Comparison of ENCODE assay signal across 30 cellular contexts in the genomic region with DNA sequence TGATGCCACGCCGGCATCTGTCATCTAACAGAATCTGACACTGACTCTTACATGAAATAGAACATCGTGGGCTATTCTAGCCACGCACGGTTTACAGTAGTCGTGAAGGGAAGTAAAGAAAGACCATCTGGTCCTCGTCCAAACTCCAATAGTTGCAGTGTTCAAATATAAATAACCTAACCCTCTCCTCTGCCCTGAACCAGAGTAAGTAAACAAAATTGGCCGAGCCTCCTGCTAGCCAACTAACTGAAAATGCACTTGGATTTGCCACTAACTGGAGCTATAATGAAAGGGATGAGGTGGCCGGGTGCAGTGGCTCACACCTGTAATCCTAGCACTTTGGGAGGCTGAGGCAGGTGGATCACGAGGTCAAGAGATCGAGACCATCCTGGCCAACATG. TPM values are rescaled to one million over a fixed set of nuclear protein-coding genes. Genes with fewer than 3 reads are reported as not detected.
DNase-seq lines count a peak whose midpoint lies in the region; ATAC-seq and TF ChIP-seq lines count a peak whose summit lies in the region.
"Had no signal": no experiment of that assay in that cellular context is flagged by ENCODE, and none has a peak within 500 bp of the region (broad histone marks: within the 10 kb centered on the region; RNA-seq: fewer than 3 reads in every experiment).

No MANE protein-coding gene starts in this region.

- H3K27ac ChIP-seq in CD4-positive, CD25-positive, alpha-beta regulatory T cell (ENCODE audit: insufficient read depth, low read length, poor library complexity, severe bottlenecking): no peak overlapping the region
- H3K27ac ChIP-seq in osteoblast (ENCODE audit: low read depth, low read length): no peak overlapping the region
- H3K27ac ChIP-seq: ascending aorta, BLaER1, colonic mucosa, epithelial cell of prostate, hepatocyte, ovary, WERI-Rb-1 had no signal

- no peak for TF ChIP-seq CTCF in osteocyte (IDR thresholded peaks at IDR 0.05)
- TF ChIP-seq CTCF in osteoblast (IDR thresholded peaks at IDR 0.05; ENCODE audit: extremely low read depth, low read depth, low read length): no peak

- no peaks in the 10 kb centered on the region for H3K9me3 ChIP-seq in CD4-positive, CD25-positive, alpha-beta regulatory T cell (ENCODE audit: control insufficient read depth in 2 of 2, low read length in 2 of 2)
- no peaks in the 10 kb centered on the region for H3K9me3 ChIP-seq in osteoblast (ENCODE audit: low read depth, low read length)
- H3K9me3 ChIP-seq: ascending aorta, BLaER1, colonic mucosa, ovary had no signal

- peaks cover 76% of the 10 kb centered on the region for H3K4me1 Mint-ChIP-seq in activated T-cell treated with anti-CD3 and anti-CD28 coated beads, Interleukin-2, amount 50 U/mL, for 24 hours (ENCODE audit: low read depth)
- H3K4me1 Mint-ChIP-seq in activated T-cell treated with anti-CD3 and anti-CD28 coated beads, Interleukin-2, amount 50 U/mL, for 4 hours (ENCODE audit: low read depth): peaks cover 56% of the 10 kb centered on the region
- H3K4me1 Mint-ChIP-seq in CD4-positive, CD25-positive, alpha-beta regulatory T cell: peaks cover 20 to 76% (median 40%) of the 10 kb centered on the region in 4 donors
- peaks cover 81 to 85% (median 83%) of the 10 kb centered on the region in 3 donors for H3K4me1 Mint-ChIP-seq in T-cell
- peaks cover 60% of the 10 kb centered on the region for H3K4me1 Mint-ChIP-seq in central memory CD8-positive, alpha-beta T cell
- no peaks in the 10 kb centered on the region for H3K4me1 Mint-ChIP-seq in osteocyte (ENCODE audit: unreplicated experiment)
- H3K4me1 Mint-ChIP-seq: nephron progenitor cell had no signal

- H2AFZ ChIP-seq in osteoblast (ENCODE audit: low read length): no peak overlapping the region
- H2AFZ ChIP-seq: hepatocyte had no signal

- no peaks in the 10 kb centered on the region for H3K27me3 Mint-ChIP-seq in activated T-cell treated with anti-CD3 and anti-CD28 coated beads, Interleukin-2, amount 50 U/mL, for 24 hours
- H3K27me3 Mint-ChIP-seq in activated T-cell treated with anti-CD3 and anti-CD28 coated beads, Interleukin-2, amount 50 U/mL, for 4 hours (ENCODE audit: low read depth): no peaks in the 10 kb centered on the region
- no peaks in the 10 kb centered on the region for H3K27me3 Mint-ChIP-seq in CD4-positive, CD25-positive, alpha-beta regulatory T cell
- no peaks in the 10 kb centered on the region for H3K27me3 Mint-ChIP-seq in T-cell
- H3K27me3 Mint-ChIP-seq in central memory CD8-positive, alpha-beta T cell: no peaks in the 10 kb centered on the region
- no peaks in the 10 kb centered on the region for H3K27me3 Mint-ChIP-seq in osteocyte (ENCODE audit: unreplicated experiment)
- H3K27me3 Mint-ChIP-seq: activated naive CD8-positive, alpha-beta T cell treated with anti-CD3 and anti-CD28 coated beads, Interleukin-2, amount 10 ng/mL, durations not matched to agents 7 days and 5 days; IgD-negative memory B cell; stimulated activated naive B cell treated with anti-CD40 and anti-IgM and Interleukin-4, amounts not matched to agents 10 μg/mL and 1 μg/mL and 100 μg/mL, for 72 hours; type B pancreatic cell had no signal

- no peak overlapping the region for H3K4me3 Mint-ChIP-seq in activated T-cell treated with anti-CD3 and anti-CD28 coated beads, Interleukin-2, amount 50 U/mL, for 24 hours
- no peak overlapping the region for H3K4me3 Mint-ChIP-seq in activated T-cell treated with anti-CD3 and anti-CD28 coated beads, Interleukin-2, amount 50 U/mL, for 4 hours
- peak overlapping the region in 1 of 4 donors; percentile 35 for H3K4me3 Mint-ChIP-seq in CD4-positive, CD25-positive, alpha-beta regulatory T cell
- H3K4me3 Mint-ChIP-seq in T-cell (no peak overlapping the region), osteocyte (ENCODE audit: unreplicated experiment) (no peak overlapping the region)
- no peak overlapping the region for H3K4me3 Mint-ChIP-seq in central memory CD8-positive, alpha-beta T cell
- H3K4me3 Mint-ChIP-seq: activated naive CD8-positive, alpha-beta T cell treated with anti-CD3 and anti-CD28 coated beads, Interleukin-2, amount 10 ng/mL, durations not matched to agents 7 days and 5 days; nephron progenitor cell; stimulated activated naive B cell treated with anti-CD40 and anti-IgM and Interleukin-4, amounts not matched to agents 10 μg/mL and 1 μg/mL and 100 μg/mL, for 72 hours; type B pancreatic cell had no signal

- no peak overlapping the region for H3K4me3 ChIP-seq in CD4-positive, CD25-positive, alpha-beta regulatory T cell (ENCODE audit: low read depth, low read length)
- H3K4me3 ChIP-seq in osteoblast (ENCODE audit: insufficient read depth, low read length): no peak overlapping the region
- H3K4me3 ChIP-seq: ascending aorta, BLaER1, colonic mucosa, hepatocyte, lung, ovary had no signal

- H4K20me1 ChIP-seq in osteoblast (ENCODE audit: insufficient read depth, low read length): no peaks in the 10 kb centered on the region

- POLR2A ChIA-PET in T-cell (lab: Charles Lee): interaction anchor here (0.5 to 1.9 kb wide), 4 partner anchors 9 to 40 kb away, joined by 3 to 7 read pairs (median 4); no protein-coding TSS in a partner anchor

- H3K27me3 ChIP-seq in CD4-positive, CD25-positive, alpha-beta regulatory T cell (ENCODE audit: control insufficient read depth, insufficient read depth, low read length): no peaks in the 10 kb centered on the region
- H3K27me3 ChIP-seq in osteoblast (ENCODE audit: insufficient read depth, low read length): no peaks in the 10 kb centered on the region
- H3K27me3 ChIP-seq: ascending aorta, BLaER1, colonic mucosa, hepatocyte, ovary had no signal

- peaks cover 19% of the 10 kb centered on the region for H3K4me1 ChIP-seq in CD4-positive, CD25-positive, alpha-beta regulatory T cell (ENCODE audit: control insufficient read depth, insufficient read depth, low read length, poor library complexity, severe bottlenecking)
- peaks cover 9% of the 10 kb centered on the region for H3K4me1 ChIP-seq in osteoblast (ENCODE audit: insufficient read depth, low read length)
- H3K4me1 ChIP-seq: ascending aorta, colonic mucosa had no signal

- ATAC-seq in activated T-cell treated with anti-CD3 and anti-CD28 coated beads, Interleukin-2, amount 50 U/mL, for 4 hours: no peak
- no peak for ATAC-seq in CD4-positive, CD25-positive, alpha-beta regulatory T cell (ENCODE audit: low read depth in 2 of 2)
- ATAC-seq in T-cell (replicated peaks in 1 of 4): no peak
- ATAC-seq in central memory CD8-positive, alpha-beta T cell (replicated peaks; ENCODE audit: extremely low read depth, poor library complexity, severe bottlenecking): no peak
- ATAC-seq: Right ventricle myocardium inferior; SK-N-SH treated with all-trans-retinoic acid at 6 μM for 48 hours; stimulated activated naive B cell treated with anti-CD40 and anti-IgM and Interleukin-4, amounts not matched to agents 10 μg/mL and 1 μg/mL and 100 μg/mL, for 72 hours had no signal

- peaks cover 94% of the 10 kb centered on the region for H3K36me3 Mint-ChIP-seq in activated T-cell treated with anti-CD3 and anti-CD28 coated beads, Interleukin-2, amount 50 U/mL, for 24 hours (ENCODE audit: low read depth)
- peaks cover 78% of the 10 kb centered on the region for H3K36me3 Mint-ChIP-seq in activated T-cell treated with anti-CD3 and anti-CD28 coated beads, Interleukin-2, amount 50 U/mL, for 4 hours (ENCODE audit: insufficient read depth)
- H3K36me3 Mint-ChIP-seq in CD4-positive, CD25-positive, alpha-beta regulatory T cell: peaks cover 73% of the 10 kb centered on the region
- H3K36me3 Mint-ChIP-seq in T-cell: peaks cover 80% of the 10 kb centered on the region
- H3K36me3 Mint-ChIP-seq in central memory CD8-positive, alpha-beta T cell (ENCODE audit: insufficient read depth): peaks cover 90% of the 10 kb centered on the region
- H3K36me3 Mint-ChIP-seq in osteocyte (ENCODE audit: unreplicated experiment): peaks cover 69% of the 10 kb centered on the region

- DNase-seq in activated T-cell treated with anti-CD3 and anti-CD28 coated beads, Interleukin-2, amount 50 U/mL, for 24 hours: no peak
- no peak for DNase-seq in activated T-cell treated with anti-CD3 and anti-CD28 coated beads, Interleukin-2, amount 50 U/mL, for 4 hours
- no peak for DNase-seq in CD4-positive, CD25-positive, alpha-beta regulatory T cell
- no peak for DNase-seq in T-cell
- no peak for DNase-seq in central memory CD8-positive, alpha-beta T cell (ENCODE audit: low spot score in 2 of 2)
- no peak for DNase-seq in osteocyte (ENCODE audit: extremely low spot score, unreplicated experiment)
- DNase-seq in cortex of kidney (lab: John Stamatoyannopoulos, UW): no peak
- DNase-seq in osteoblast (ENCODE audit: insufficient read length, low spot score, missing footprints): no peak
- DNase-seq: activated naive CD8-positive, alpha-beta T cell treated with anti-CD3 and anti-CD28 coated beads, Interleukin-2, amount 10 ng/mL, durations not matched to agents 7 days and 5 days; colonic mucosa; DMS79; effector CD8-positive, alpha-beta T cell; HCEC 1CT; kidney glomerular epithelial cell; NCI-H1436 treated with DMSO at 0.1 percent for 48 hours; NCI-H345; nephron progenitor cell; ovary; stimulated activated naive B cell treated with anti-CD40 and anti-IgM and Interleukin-4, amounts not matched to agents 10 μg/mL and 1 μg/mL and 100 μg/mL, for 72 hours; T1000; WERI-Rb-1 had no signal

- no peaks in the 10 kb centered on the region for H3K9me3 Mint-ChIP-seq in activated T-cell treated with anti-CD3 and anti-CD28 coated beads, Interleukin-2, amount 50 U/mL, for 24 hours
- no peaks in the 10 kb centered on the region for H3K9me3 Mint-ChIP-seq in activated T-cell treated with anti-CD3 and anti-CD28 coated beads, Interleukin-2, amount 50 U/mL, for 4 hours
- H3K9me3 Mint-ChIP-seq in CD4-positive, CD25-positive, alpha-beta regulatory T cell: no peaks in the 10 kb centered on the region
- H3K9me3 Mint-ChIP-seq in T-cell (no peaks in the 10 kb centered on the region), osteocyte (ENCODE audit: unreplicated experiment) (no peaks in the 10 kb centered on the region)
- H3K9me3 Mint-ChIP-seq in central memory CD8-positive, alpha-beta T cell: no peaks in the 10 kb centered on the region
- H3K9me3 Mint-ChIP-seq: activated naive CD8-positive, alpha-beta T cell treated with anti-CD3 and anti-CD28 coated beads, Interleukin-2, amount 10 ng/mL, durations not matched to agents 7 days and 5 days; IgD-negative memory B cell; stimulated activated naive B cell treated with anti-CD40 and anti-IgM and Interleukin-4, amounts not matched to agents 10 μg/mL and 1 μg/mL and 100 μg/mL, for 72 hours had no signal

- H3K27ac Mint-ChIP-seq in activated T-cell treated with anti-CD3 and anti-CD28 coated beads, Interleukin-2, amount 50 U/mL, for 24 hours: peak overlapping the region; percentile 88
- peak overlapping the region in 2 of 3 donors; percentile 7 to 66 for H3K27ac Mint-ChIP-seq in CD4-positive, CD25-positive, alpha-beta regulatory T cell
- H3K27ac Mint-ChIP-seq in T-cell (peak overlapping the region; percentile 32 to 80), osteocyte (ENCODE audit: unreplicated experiment) (no peak overlapping the region)
- H3K27ac Mint-ChIP-seq in central memory CD8-positive, alpha-beta T cell (ENCODE audit: low read depth): peak overlapping the region; percentile 84

- H3K79me2 ChIP-seq in osteoblast (ENCODE audit: insufficient read depth, low read length): no peaks in the 10 kb centered on the region
- H3K79me2 ChIP-seq: hepatocyte had no signal

- H3K4me2 ChIP-seq in osteoblast (ENCODE audit: insufficient read depth, low read length): no peak overlapping the region
- H3K4me2 ChIP-seq: BLaER1, hepatocyte had no signal

- peaks cover 95% of the 10 kb centered on the region for H3K36me3 ChIP-seq in CD4-positive, CD25-positive, alpha-beta regulatory T cell (ENCODE audit: control insufficient read depth, insufficient read depth, low read length)
- peaks cover 56% of the 10 kb centered on the region for H3K36me3 ChIP-seq in osteoblast (ENCODE audit: insufficient read depth, low read length)
- H3K36me3 ChIP-seq: ovary had no signal

- CTCF ChIA-PET in T-cell (lab: Charles Lee): interaction anchor here (0.7 to 3.1 kb wide), 2 partner anchors 9 to 10 kb away, joined by 3 to 21 read pairs; no protein-coding TSS in a partner anchor

RNA-seq across cellular contexts. Expression of gene ZC3HAV1L, which starts 29.5 kb away (rescaled TPM):
- total RNA-seq in activated T-cell treated with anti-CD3 and anti-CD28 coated beads, Interleukin-2, amount 50 U/mL, for 4 hours: 1 to 10 TPM; 7.0 to 8.3 (median 7.3) TPM
- 1.4 TPM for total RNA-seq in CD4-positive, CD25-positive, alpha-beta regulatory T cell
- under 1 TPM in 3 of 4 donors, not detected in 1; 0.25 to 0.86 (median 0.64) TPM for polyA plus RNA-seq in CD4-positive, CD25-positive, alpha-beta regulatory T cell
- total RNA-seq in T-cell: 1 to 10 TPM; 1.2 to 7.6 (median 5.1) TPM
- not detected in 2 replicates for total RNA-seq in osteocyte
- total RNA-seq in osteoblast: 17.1 and 17.4 TPM in 2 replicates

RNA-seq across cellular contexts. Expression of gene ZC3HAV1, which starts 44.2 kb away (rescaled TPM):
- 10 to 100 TPM; 78.5 to 93.0 (median 82.4) TPM for total RNA-seq in activated T-cell treated with anti-CD3 and anti-CD28 coated beads, Interleukin-2, amount 50 U/mL, for 4 hours
- total RNA-seq in CD4-positive, CD25-positive, alpha-beta regulatory T cell: 220 TPM
- polyA plus RNA-seq in CD4-positive, CD25-positive, alpha-beta regulatory T cell: 100 to 1,000 TPM; 122 to 157 (median 139) TPM
- total RNA-seq in T-cell (100 to 1,000 TPM; 148 to 201 (median 155) TPM), osteocyte (42.7 and 43.0 TPM in 2 replicates), osteoblast (42.4 and 44.5 TPM in 2 replicates)
